In genomic region chr15:80090879-80091503, GRCh38 we compare ENCODE assay signal across 11 cellular contexts. TPM values are rescaled to one million over a fixed set of nuclear protein-coding genes. Genes with fewer than 3 reads are reported as not detected.
DNase-seq lines count a peak whose midpoint lies in the region; ATAC-seq, FAIRE-seq and TF ChIP-seq lines count a peak whose summit lies in the region.
"Had no signal": no experiment of that assay in that cellular context is flagged by ENCODE, and none has a peak within 500 bp of the region (broad histone marks: within the 10 kb centered on the region; RNA-seq: fewer than 3 reads in every experiment).

No MANE protein-coding gene starts in this region.

- H3K27me3 Mint-ChIP-seq in neural crest cell (ENCODE audit: low read depth) = no peaks in the 10 kb centered on the region

- in situ Hi-C loops in KBM-7 (cut with MboI; ENCODE audit: low pct_unique_long_range_greater_than_20kb, low sequenced_read_pairs) = no loop called here

- no peak overlapping the region for H3K4me3 Mint-ChIP-seq in neural crest cell

- no peak for TF ChIP-seq POLR2A in body of pancreas (IDR thresholded peaks at IDR 0.05)

- peaks cover 8% of the 10 kb centered on the region for H3K36me3 Mint-ChIP-seq in neural crest cell (ENCODE audit: low read depth)

- intact Hi-C loops in body of pancreas (cut with DNase I) = no loop called here

- TF ChIP-seq CTCF in D721Med (IDR thresholded peaks at IDR 0.05; ENCODE audit: insufficient read depth, missing control alignments) = peak; percentile 13
- TF ChIP-seq CTCF in body of pancreas (IDR thresholded peaks at IDR 0.05) = peak in 5 of 7 experiments; percentile 10 to 26 (median 19)
- peak; percentile 52 for TF ChIP-seq CTCF in neural crest cell (conservative IDR thresholded peaks at IDR 0.05)

- H3K4me1 Mint-ChIP-seq in neural crest cell = peaks cover 24% of the 10 kb centered on the region

- H3K27me3 ChIP-seq in body of pancreas = no peaks in the 10 kb centered on the region
- H3K27me3 ChIP-seq: colonic mucosa had no signal

- WGBS in body of pancreas, 2 donors = 71 to 85% methylated on average over 7 of the region's 7 CpGs

- H3K27ac ChIP-seq in body of pancreas = no peak overlapping the region
- H3K27ac ChIP-seq: colonic mucosa, parathyroid adenoma had no signal

- DNase-seq in D721Med (ENCODE audit: insufficient read length, low spot score) = no peak
- DNase-seq in KBM-7 = peak; percentile 34
- DNase-seq in body of pancreas = no peak
- DNase-seq in neural crest cell (ENCODE audit: low read depth, low spot score) = no peak
- DNase-seq in anterior cingulate cortex (lab: John Stamatoyannopoulos, UW) = no peak
- no peak for DNase-seq in DMS 273 treated with DMSO at 0.1 percent for 48 hours (lab: John Stamatoyannopoulos, UW)
- DNase-seq in effector CD8-positive, alpha-beta T cell (lab: John Stamatoyannopoulos, UW) = no peak
- DNase-seq: colonic mucosa, NCI-H1436 had no signal

- peaks cover 2% of the 10 kb centered on the region for H3K9me3 Mint-ChIP-seq in neural crest cell

- H3K9me3 ChIP-seq in body of pancreas = no peaks in the 10 kb centered on the region
- H3K9me3 ChIP-seq: colonic mucosa had no signal

- FAIRE-seq in D721Med (lab: Jason Lieb, UNC) = no peak

- no peak overlapping the region for H3K4me3 ChIP-seq in body of pancreas
- H3K4me3 ChIP-seq: colonic mucosa had no signal

- no peak overlapping the region for H3K27ac Mint-ChIP-seq in neural crest cell (ENCODE audit: unreplicated experiment)

- H3K36me3 ChIP-seq in body of pancreas (replicated peaks in 1 of 2; ENCODE audit: insufficient read depth in 1 of 2, low read depth in 2 of 2) = no peaks in the 10 kb centered on the region
- H3K36me3 ChIP-seq: colonic mucosa had no signal

- peaks cover 29% of the 10 kb centered on the region for H3K4me1 ChIP-seq in body of pancreas
- H3K4me1 ChIP-seq: colonic mucosa, parathyroid adenoma had no signal

- no peak for ATAC-seq in body of pancreas
- ATAC-seq: Right ventricle myocardium inferior had no signal

RNA-seq across cellular contexts. Expression of gene ZFAND6, which starts 31.5 kb away (rescaled TPM):
- 10 to 100 TPM; 21.8 to 39.7 TPM for total RNA-seq in body of pancreas
- 50.6 and 51.9 TPM in 2 replicates for total RNA-seq in neural crest cell
